ENCODE assay signal across 36 cellular contexts in genomic region chr14:90705052-90705392, GRCh38.
DNase-seq lines count a peak whose midpoint lies in the region; ATAC-seq, FAIRE-seq and TF ChIP-seq lines count a peak whose summit lies in the region.
"Had no signal": no experiment of that assay in that cellular context is flagged by ENCODE, and none has a peak within 500 bp of the region (broad histone marks: within the 10 kb centered on the region; RNA-seq: fewer than 3 reads in every experiment).

No MANE protein-coding gene starts in this region.

- no peaks in the 10 kb centered on the region for H3K9me3 Mint-ChIP-seq in nephron
- H3K9me3 Mint-ChIP-seq: CD14-positive monocyte; CD4-positive, alpha-beta T cell; CD4-positive, CD25-positive, alpha-beta regulatory T cell; CD8-positive, alpha-beta memory T cell; CD8-positive, alpha-beta T cell had no signal

- no TSS peak for BruUV-seq in HepG2 (replicated peaks; lab: Mats Ljungman, UMichigan)

- peak overlapping the region in 2 of 3 experiments; percentile 49 to 62 for H3K27ac Mint-ChIP-seq in nephron
- H3K27ac Mint-ChIP-seq: B cell; CD14-positive monocyte; CD4-positive, alpha-beta memory T cell; CD4-positive, alpha-beta T cell; CD4-positive, CD25-positive, alpha-beta regulatory T cell; CD8-positive, alpha-beta T cell had no signal

- no peaks in the 10 kb centered on the region for H4K20me1 ChIP-seq in HepG2 (ENCODE audit: insufficient read depth, low read length)
- H4K20me1 ChIP-seq: BLaER1; BLaER1 treated with 17β-estradiol and CSF1 and Interleukin-3, amounts not matched to agents 10 nM and 100 nM had no signal

- peaks cover 38% of the 10 kb centered on the region for H3K4me1 Mint-ChIP-seq in nephron
- H3K4me1 Mint-ChIP-seq: B cell; CD4-positive, alpha-beta memory T cell; CD8-positive, alpha-beta memory T cell had no signal

- intact Hi-C loops in right lobe of liver (cut with DNase I): no loop called here
- intact Hi-C loops in HepG2 (cut with micrococcal nuclease; ENCODE audit: unreplicated experiment): no loop called here
- intact Hi-C loops in esophagus muscularis mucosa (cut with DNase I): no loop called here
- intact Hi-C loops in cardiac septum (cut with DNase I): no loop called here

- POLR2A ChIA-PET in HepG2 (lab: Yijun Ruan, JAX): no interaction called here

- H3K27me3 ChIP-seq in right lobe of liver (no peaks in the 10 kb centered on the region), HepG2 (ENCODE audit: control insufficient read depth in 1 of 2, insufficient read depth in 2 of 2, low read length in 2 of 2) (no peaks in the 10 kb centered on the region), esophagus muscularis mucosa (no peaks in the 10 kb centered on the region)
- H3K27me3 ChIP-seq: BE2C; BLaER1; BLaER1 treated with 17β-estradiol and CSF1 and Interleukin-3, amounts not matched to agents 10 nM and 100 nM had no signal

- no peak for FAIRE-seq in HepG2 (lab: Jason Lieb, UNC)
- FAIRE-seq: A204.1, A549, D721Med had no signal

- H3K9ac ChIP-seq in HepG2 (ENCODE audit: insufficient read depth, low read depth, low read length): no peak overlapping the region
- H3K9ac ChIP-seq: BLaER1; BLaER1 treated with 17β-estradiol and CSF1 and Interleukin-3, amounts not matched to agents 10 nM and 100 nM had no signal

- H3K4me3 Mint-ChIP-seq in nephron: no peak overlapping the region
- H3K4me3 Mint-ChIP-seq: B cell; CD14-positive monocyte; CD4-positive, alpha-beta memory T cell; CD4-positive, alpha-beta T cell; CD4-positive, CD25-positive, alpha-beta regulatory T cell; CD8-positive, alpha-beta memory T cell; CD8-positive, alpha-beta T cell had no signal

- no peak overlapping the region for H2AFZ ChIP-seq in HepG2 (ENCODE audit: low read length)

- no peaks in the 10 kb centered on the region for H3K79me2 ChIP-seq in HepG2 (ENCODE audit: insufficient read depth, low read length)

- TF ChIP-seq CTCF in right lobe of liver (IDR thresholded peaks at IDR 0.05) (no peak), HepG2 (CRISPR knock-in tag; IDR thresholded peaks at IDR 0.05) (no peak), esophagus muscularis mucosa (IDR thresholded peaks at IDR 0.05) (no peak), nephron (IDR thresholded peaks at IDR 0.05; ENCODE audit: unreplicated experiment in 3 of 3) (no peak)

- peak overlapping the region in 1 of 3 donors; percentile 27 for H3K27ac ChIP-seq in right lobe of liver
- no peak overlapping the region for H3K27ac ChIP-seq in HepG2 (ENCODE audit: extremely low read length, insufficient read depth, low read length)
- peak overlapping the region in 3 of 4 donors; percentile 5 to 68 (median 41) for H3K27ac ChIP-seq in esophagus muscularis mucosa (replicated peaks in 1 of 4)
- H3K27ac ChIP-seq: 22Rv1; A549; BLaER1; BLaER1 treated with 17β-estradiol and CSF1 and Interleukin-3, amounts not matched to agents 10 nM and 100 nM; C4-2B had no signal

- H3K4me3 ChIP-seq in right lobe of liver: no peak overlapping the region
- no peak overlapping the region for H3K4me3 ChIP-seq in HepG2 (replicated peaks in 1 of 3; ENCODE audit: insufficient read depth in 1 of 3, low read depth in 2 of 3, low read length in 3 of 3)
- no peak overlapping the region for H3K4me3 ChIP-seq in esophagus muscularis mucosa
- H3K4me3 ChIP-seq: A549; BLaER1; BLaER1 treated with 17β-estradiol and CSF1 and Interleukin-3, amounts not matched to agents 10 nM and 100 nM had no signal

- no peak for TF ChIP-seq RAD21 in HepG2 (CRISPR knock-in tag; IDR thresholded peaks at IDR 0.05)

- H3K4me1 ChIP-seq in right lobe of liver (peaks cover 0 to 17% (median 4%) of the 10 kb centered on the region in 4 donors), HepG2 (ENCODE audit: insufficient read depth, low read length) (no peaks in the 10 kb centered on the region), esophagus muscularis mucosa (peaks cover 0 to 23% (median 6%) of the 10 kb centered on the region in 4 donors)
- H3K4me1 ChIP-seq: A549, BE2C, Caco-2 had no signal

- H3K36me3 ChIP-seq in right lobe of liver: no peaks in the 10 kb centered on the region
- no peaks in the 10 kb centered on the region for H3K36me3 ChIP-seq in HepG2 (replicated peaks in 1 of 2; ENCODE audit: control insufficient read depth in 1 of 2, insufficient read depth in 2 of 2, low read length in 2 of 2)
- no peaks in the 10 kb centered on the region for H3K36me3 ChIP-seq in esophagus muscularis mucosa
- H3K36me3 ChIP-seq: BE2C, BLaER1 had no signal

- ATAC-seq in right lobe of liver (peak; percentile 21 to 76 (median 46)), HepG2 (no peak), left lobe of liver (peak; percentile 67)
- ATAC-seq: A549; CD8-positive, alpha-beta T cell had no signal

- H3K4me2 ChIP-seq in HepG2 (ENCODE audit: low read depth, low read length): no peak overlapping the region
- H3K4me2 ChIP-seq: A549; BLaER1; BLaER1 treated with 17β-estradiol and CSF1 and Interleukin-3, amounts not matched to agents 10 nM and 100 nM had no signal

- 80% methylated on average over 1 of the region's 2 CpGs for WGBS in right lobe of liver (ENCODE audit: insufficient coverage, low coverage, low lambda C conversion rate, missing lambda C conversion rate)
- WGBS in HepG2 (ENCODE audit: low lambda C conversion rate): 40% methylated on average over 1 of the region's 2 CpGs
- 100% methylated on average over 2 of the region's 2 CpGs for WGBS in esophagus muscularis mucosa

- DNase-seq in right lobe of liver: no peak
- no peak for DNase-seq in HepG2 (ENCODE audit: low spot score)
- DNase-seq in esophagus muscularis mucosa (ENCODE audit: extremely low spot score): no peak
- DNase-seq in left lobe of liver (ENCODE audit: low spot score): no peak
- DNase-seq in UCSD-AML1 (lab: John Stamatoyannopoulos, UW; ENCODE audit: unreplicated experiment): no peak
- no peak for DNase-seq in NCI-H748 (lab: John Stamatoyannopoulos, UW; ENCODE audit: unreplicated experiment)
- DNase-seq in cardiac septum (ENCODE audit: low spot score): no peak
- DNase-seq: 8988T; ACHN; AML-193; BE2C; C1 segment of cervical spinal cord; Caco-2; Calu3; CD4-positive, alpha-beta memory T cell; CD4-positive, alpha-beta T cell; CD4-positive, CD25-positive, alpha-beta regulatory T cell; CD8-positive, alpha-beta memory T cell; CD8-positive, alpha-beta T cell; COR-L47; DMS 273 treated with DMSO at 0.1 percent for 48 hours; DMS153; DMS53; DMS79; DMS79 treated with DMSO at 0.1 percent for 48 hours; DND-41 had no signal

- no peaks in the 10 kb centered on the region for H3K27me3 Mint-ChIP-seq in nephron (ENCODE audit: low read depth)

- peaks cover 8% of the 10 kb centered on the region for H3K36me3 Mint-ChIP-seq in nephron (ENCODE audit: low read depth)
- H3K36me3 Mint-ChIP-seq: CD4-positive, alpha-beta memory T cell; CD4-positive, CD25-positive, alpha-beta regulatory T cell; CD8-positive, alpha-beta memory T cell; CD8-positive, alpha-beta T cell had no signal

- no peaks in the 10 kb centered on the region for H3K9me3 ChIP-seq in right lobe of liver
- no peaks in the 10 kb centered on the region for H3K9me3 ChIP-seq in HepG2 (ENCODE audit: low read length)
- H3K9me3 ChIP-seq in esophagus muscularis mucosa: no peaks in the 10 kb centered on the region
- H3K9me3 ChIP-seq: A549; BE2C; BLaER1; BLaER1 treated with 17β-estradiol and CSF1 and Interleukin-3, amounts not matched to agents 10 nM and 100 nM; Caco-2 had no signal

- TF ChIP-seq POLR2A in right lobe of liver (IDR thresholded peaks at IDR 0.05) (no peak), HepG2 (IDR thresholded peaks at IDR 0.05; ENCODE audit: insufficient read depth in 1 of 2, low read depth in 2 of 2, low read length in 2 of 2) (no peak), esophagus muscularis mucosa (IDR thresholded peaks at IDR 0.05; ENCODE audit: low read depth) (no peak)

- TF ChIP-seq EP300 in HepG2 (IDR thresholded peaks at IDR 0.05; ENCODE audit: low read depth in 2 of 2, low read length in 2 of 2) (no peak), HepG2 (CRISPR knock-in tag; IDR thresholded peaks at IDR 0.05; ENCODE audit: borderline replicate concordance) (no peak), esophagus muscularis mucosa (IDR thresholded peaks at IDR 0.05) (no peak)

- in situ Hi-C loops in HepG2 (cut with HindIII; ENCODE audit: extremely low pct_ligation_motif_present, low pct_unique_long_range_greater_than_20kb): no loop called here

- CTCF ChIA-PET in HepG2 (lab: Yijun Ruan, JAX; ENCODE audit: low intra/inter-chr PET ratio, low total read pairs): no interaction called here

TF ChIP-seq in HepG2, 621 proteins besides CTCF, POLR2A, EP300 and RAD21 (continues in another document):
- no peak for TF ChIP-seq ZNF713 (CRISPR knock-in tag; IDR thresholded peaks at IDR 0.05)
